ENCODE assay signal across 8 cellular contexts in the genomic region with DNA sequence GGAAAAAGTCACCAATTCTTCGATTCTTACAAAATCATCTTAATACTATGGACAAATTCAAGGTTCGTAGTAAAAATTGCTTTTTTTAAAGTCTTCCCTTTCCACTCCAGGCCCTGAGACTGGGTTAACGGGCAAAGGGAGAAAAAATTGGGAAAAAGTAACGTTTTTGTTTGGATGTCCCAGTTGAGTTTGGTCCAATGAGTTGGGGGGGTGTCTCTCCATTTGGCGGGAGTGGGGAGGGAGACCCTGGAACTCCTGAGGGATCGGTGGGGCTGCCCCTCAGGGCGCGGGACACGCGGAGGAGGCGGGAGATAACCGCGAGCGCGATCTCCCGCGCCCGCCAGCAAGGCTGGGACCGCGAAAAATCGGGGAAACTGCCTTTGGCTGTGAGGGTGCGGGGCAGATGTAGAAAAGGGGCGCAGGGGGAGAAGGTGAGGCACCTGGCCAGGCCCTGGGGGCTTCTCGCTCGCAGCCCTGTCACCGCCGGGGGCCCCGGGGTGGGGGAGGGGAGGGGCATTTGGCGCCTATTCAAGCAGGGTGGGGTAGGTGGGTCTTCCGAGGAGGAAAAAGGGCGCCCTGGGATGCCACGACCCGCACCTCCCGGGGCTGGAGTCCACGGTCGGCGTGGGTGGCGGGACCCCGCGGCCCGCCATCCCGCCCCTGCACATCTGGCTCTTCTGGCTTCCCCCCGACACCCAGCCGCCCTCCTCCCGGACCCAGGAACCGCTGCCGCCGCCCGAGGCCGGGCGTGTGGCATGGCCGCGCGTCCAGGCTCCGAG. TPM values are rescaled to one million over a fixed set of nuclear protein-coding genes. Genes with fewer than 3 reads are reported as not detected.
DNase-seq lines count a peak whose midpoint lies in the region; ATAC-seq and TF ChIP-seq lines count a peak whose summit lies in the region.

No MANE protein-coding gene starts in this region.

- CTCF ChIA-PET in Panc1 (lab: Charles Lee), result no interaction called here

- TF ChIP-seq CTCF in Panc1 (IDR thresholded peaks at IDR 0.05) (no peak), natural killer cell (IDR thresholded peaks at IDR 0.05) (no peak)

- peaks cover 87% of the 10 kb centered on the region for H3K79me2 ChIP-seq in GM23248 (ENCODE audit: insufficient read depth)

- H3K4me1 ChIP-seq in GM23248 (ENCODE audit: insufficient read depth) (peaks cover 26% of the 10 kb centered on the region), Panc1 (ENCODE audit: control insufficient read depth, insufficient read depth, low read length) (peaks cover 38% of the 10 kb centered on the region)

- no peaks in the 10 kb centered on the region for H3K27me3 Mint-ChIP-seq in effector memory CD8-positive, alpha-beta T cell
- no peaks in the 10 kb centered on the region for H3K27me3 Mint-ChIP-seq in natural killer cell (ENCODE audit: low read depth in 2 of 2)

- intact Hi-C loops in Panc1 (cut with micrococcal nuclease; ENCODE audit: unreplicated experiment), result no loop called here
- intact Hi-C loops in natural killer cell (cut with micrococcal nuclease), result loop anchor here (2.0 to 10.0 kb wide), 4 partner anchors 21 to 1597 kb away; partner anchors contain the start of genes MTRF1L and RMND1

- H3K27ac ChIP-seq in GM23248 (no peak overlapping the region), Panc1 (ENCODE audit: low read length) (peak overlapping the region; percentile 94)

- H3K9ac ChIP-seq in GM23248, result peak overlapping the region; percentile 76

- H3K27ac Mint-ChIP-seq in effector memory CD8-positive, alpha-beta T cell, result peak overlapping the region in 1 of 2 donors; percentile 38
- H3K27ac Mint-ChIP-seq in natural killer cell, result no peak overlapping the region

- no peaks in the 10 kb centered on the region for H3K9me2 ChIP-seq in GM23248 (ENCODE audit: insufficient read depth)

- DNase-seq in Daoy (ENCODE audit: low read depth) (peak; percentile 27), GM23248 (no peak), Panc1 (ENCODE audit: low read depth, low spot score) (no peak), natural killer cell (peak; percentile 23), medulla oblongata (ENCODE audit: extremely low spot score) (no peak), pons (ENCODE audit: low spot score) (no peak)
- no peak for DNase-seq in effector memory CD8-positive, alpha-beta T cell
- no peak for DNase-seq in effector CD4-positive, alpha-beta T cell

- H3K36me3 ChIP-seq in GM23248 (ENCODE audit: low read depth) (peaks cover 3% of the 10 kb centered on the region; the same call in 1 of the 2 replicates), Panc1 (ENCODE audit: control insufficient read depth, insufficient read depth, low read length) (peaks cover 25% of the 10 kb centered on the region)

- ATAC-seq in Panc1, result peak; percentile 25
- no peak for ATAC-seq in effector memory CD8-positive, alpha-beta T cell (replicated peaks)
- no peak for ATAC-seq in natural killer cell

- H3K4me1 Mint-ChIP-seq in effector memory CD8-positive, alpha-beta T cell (ENCODE audit: low read depth in 2 of 2), result peaks cover 31 to 46% of the 10 kb centered on the region in 2 donors
- H3K4me1 Mint-ChIP-seq in natural killer cell, result peaks cover 23 to 34% of the 10 kb centered on the region in 2 donors

- no peaks in the 10 kb centered on the region for H3K27me3 ChIP-seq in GM23248 (replicated peaks; ENCODE audit: insufficient read depth)
- no peaks in the 10 kb centered on the region for H3K27me3 ChIP-seq in Panc1 (ENCODE audit: control insufficient read depth, insufficient read depth, low read length)

- peak overlapping the region; percentile 62 for H2AFZ ChIP-seq in GM23248

- WGBS in GM23248 (ENCODE audit: low coverage in 1 of 2, low lambda C conversion rate in 2 of 2, missing lambda C conversion rate in 2 of 2), 2 experiments, result 6 to 10% methylated on average over 14 to 54 of the region's 55 CpGs

- no peaks in the 10 kb centered on the region for H3K9me3 Mint-ChIP-seq in effector memory CD8-positive, alpha-beta T cell
- no peaks in the 10 kb centered on the region for H3K9me3 Mint-ChIP-seq in natural killer cell

- H4K20me1 ChIP-seq in GM23248 (ENCODE audit: insufficient read depth), result no peaks in the 10 kb centered on the region; the same call in 1 of the 2 replicates

- H3K4me3 Mint-ChIP-seq in effector memory CD8-positive, alpha-beta T cell, result peak overlapping the region; percentile 90 to 91
- peak overlapping the region; percentile 80 for H3K4me3 Mint-ChIP-seq in natural killer cell

- in situ Hi-C loops in GM23248 (cut with MboI) (no loop called here), Panc1 (cut with HindIII; ENCODE audit: low pct_unique_long_range_greater_than_20kb, low sequenced_read_pairs) (no loop called here)

- BruUV-seq in Panc1 (replicated peaks; lab: Mats Ljungman, UMichigan), result no TSS peak

- peak overlapping the region; percentile 98 for H3K4me3 ChIP-seq in GM23248
- H3K4me3 ChIP-seq in Panc1 (ENCODE audit: low read depth in 2 of 2, low read length in 2 of 2), result peak overlapping the region; percentile 69 to 82

- POLR2A ChIA-PET in Panc1 (lab: Charles Lee), result interaction anchor here (0.8 kb wide), 1 partner anchor 18 kb away, joined by 9 read pairs; no protein-coding TSS in a partner anchor

- H3K9me3 ChIP-seq in GM23248 (ENCODE audit: low read depth), result no peaks in the 10 kb centered on the region
- H3K9me3 ChIP-seq in Panc1 (ENCODE audit: control insufficient read depth, insufficient read depth, low read depth, low read length), result no peaks in the 10 kb centered on the region

- peak overlapping the region; percentile 87 for H3K4me2 ChIP-seq in GM23248 (ENCODE audit: unreplicated experiment)

- H3F3A ChIP-seq in GM23248 (ENCODE audit: insufficient read depth), result peaks cover 18% of the 10 kb centered on the region

- peaks cover 31% of the 10 kb centered on the region for H3K36me3 Mint-ChIP-seq in effector memory CD8-positive, alpha-beta T cell (ENCODE audit: insufficient read depth)
- H3K36me3 Mint-ChIP-seq in natural killer cell, result no peaks in the 10 kb centered on the region

RNA-seq across cellular contexts. Expression of gene FBXO5, which starts 0.7 kb away (rescaled TPM):
- 64.4 and 80.4 TPM in 2 replicates for total RNA-seq in Daoy (2014; rRNA removed; shearing (Covaris generic))
- total RNA-seq in GM23248 (2014; rRNA removed; shearing (Covaris generic)), result 8.5 and 11.2 TPM in 2 replicates
- 15.2 and 15.5 TPM in 2 replicates for polyA plus RNA-seq in GM23248 (2016; fragmentation: Nextera tagmentation; extraction: Ambion mirVana)
- 33.6 TPM for total RNA-seq in Panc1 (2021; ENCODE audit: unreplicated experiment)
- 7.0 TPM for polyA plus RNA-seq in Panc1 (2012; ENCODE audit: insufficient read length)
- 10 to 100 TPM in 1 of 3 donors, 1 to 10 TPM in 2; 5.9 to 11.2 (median 9.6) TPM for total RNA-seq in natural killer cell

RNA-seq across cellular contexts. Expression of gene MTRF1L, which starts 20.3 kb away (rescaled TPM):
- total RNA-seq in Daoy (2014; rRNA removed; shearing (Covaris generic)), result 23.5 and 29.3 TPM in 2 replicates
- 16.3 and 22.1 TPM in 2 replicates for total RNA-seq in GM23248 (2014; rRNA removed; shearing (Covaris generic))
- polyA plus RNA-seq in GM23248 (2016; fragmentation: Nextera tagmentation; extraction: Ambion mirVana), result 21.9 and 22.7 TPM in 2 replicates
- 22.7 TPM for total RNA-seq in Panc1 (2021; ENCODE audit: unreplicated experiment)
- polyA plus RNA-seq in Panc1 (2012; ENCODE audit: insufficient read length), result 10.5 TPM
- total RNA-seq in natural killer cell, result 10 to 100 TPM; 17.6 to 24.7 (median 21.6) TPM

Comparison
In these comparisons a context has a peak if more than half of its experiments do, and no peak if none do; other contexts are left out.
1. DNase-seq: peak in Daoy (single experiment) and natural killer cell (single experiment); none in GM23248 (single experiment), Panc1 (single experiment), effector memory CD8-positive, alpha-beta T cell (0 of 3), medulla oblongata (single experiment), effector CD4-positive, alpha-beta T cell (single experiment) and pons (single experiment).